Comparison of ENCODE assay signal across 7 cellular contexts in genomic region chr2:122899614-122900013, GRCh38.
"Had no signal": no experiment of that assay in that cellular context is flagged by ENCODE, and none has a peak within 500 bp of the region (broad histone marks: within the 10 kb centered on the region; RNA-seq: fewer than 3 reads in every experiment).

No MANE protein-coding gene starts in this region.

- H3K4me2 ChIP-seq: KMS-11 had no signal

- ATAC-seq: HepG2, K562 had no signal

- H3K4me3 ChIP-seq: K562 had no signal

- DNase-seq: IMR-90, KBM-7, KG1 had no signal

- H3K27ac ChIP-seq: HL-60, KMS-11 had no signal

- H3K9ac ChIP-seq: KMS-11 had no signal
